In genomic region chr20:63664861-63665594, GRCh38 we compare ENCODE assay signal across 1 cellular context.
TF ChIP-seq lines count a peak whose summit lies in the region.

No MANE protein-coding gene starts in this region.

TF ChIP-seq in K562, 482 proteins besides CTCF, POLR2A, EP300 and RAD21:
- peak; percentile 13 for TF ChIP-seq NFYB (IDR thresholded peaks at IDR 0.05; ENCODE audit: extremely low read depth, insufficient read length)
- TF ChIP-seq ZNF592 (IDR thresholded peaks at IDR 0.05), result no peak
- peak in 1 of 3 experiments; percentile 94; a peak in 2 of 6 replicates for TF ChIP-seq ZBTB11 (CRISPR knock-in tag; IDR thresholded peaks at IDR 0.05)
TF ChIP-seq in K562: peak in this region for 2.
